In the genomic region with DNA sequence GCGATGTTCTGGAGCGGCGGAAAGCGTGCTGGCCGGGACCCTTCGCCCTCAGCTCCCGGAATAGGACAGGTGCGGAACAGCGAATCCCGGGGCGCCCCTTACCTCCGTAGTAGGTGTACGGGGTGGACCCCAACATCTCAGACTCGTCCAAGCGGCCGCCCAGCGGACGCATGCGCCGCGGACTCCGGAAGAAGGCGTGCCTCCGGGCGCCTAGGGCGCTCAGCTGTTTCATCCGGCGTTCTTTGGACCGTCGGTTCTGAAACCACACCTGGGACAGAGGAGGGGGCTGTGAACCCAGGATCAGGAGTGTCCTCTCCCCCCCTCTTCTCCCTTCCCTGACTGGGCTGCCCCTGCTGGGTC, we compare ENCODE assay signal across 10 cellular contexts. TPM values are rescaled to one million over a fixed set of nuclear protein-coding genes. Genes with fewer than 3 reads are reported as not detected.
DNase-seq lines count a peak whose midpoint lies in the region; ATAC-seq and TF ChIP-seq lines count a peak whose summit lies in the region.
"Had no signal": no experiment of that assay in that cellular context is flagged by ENCODE, and none has a peak within 500 bp of the region (broad histone marks: within the 10 kb centered on the region; RNA-seq: fewer than 3 reads in every experiment).

No MANE protein-coding gene starts in this region.

- H4K20me1 ChIP-seq in IMR-90 (ENCODE audit: insufficient read depth, low read length) = no peaks in the 10 kb centered on the region
- H4K20me1 ChIP-seq in neural progenitor cell (ENCODE audit: low read depth) = peaks cover 99% of the 10 kb centered on the region

- peaks cover 34% of the 10 kb centered on the region for H3K4me1 Mint-ChIP-seq in CD8-positive, alpha-beta T cell (ENCODE audit: low read depth)
- peaks cover 47% of the 10 kb centered on the region for H3K4me1 Mint-ChIP-seq in neural progenitor cell
- peaks cover 22% of the 10 kb centered on the region for H3K4me1 Mint-ChIP-seq in activated CD4-positive, alpha-beta T cell treated with anti-CD3 and anti-CD28 coated beads for 36 hours

- no peak for TF ChIP-seq CTCF in CD8-positive, alpha-beta T cell (IDR thresholded peaks at IDR 0.05)
- TF ChIP-seq CTCF in IMR-90 (conservative IDR thresholded peaks at IDR 0.05; ENCODE audit: low read depth, low read length) = no peak
- no peak for TF ChIP-seq CTCF in neural progenitor cell (IDR thresholded peaks at IDR 0.05)

- H2BK20ac ChIP-seq in IMR-90 (ENCODE audit: low read depth, low read length) = no peak overlapping the region

- peaks cover 58% of the 10 kb centered on the region for H3K27me3 Mint-ChIP-seq in CD8-positive, alpha-beta T cell (ENCODE audit: low read depth)
- H3K27me3 Mint-ChIP-seq in neural progenitor cell (ENCODE audit: insufficient read depth, low read depth) = peaks cover 69% of the 10 kb centered on the region
- H3K27me3 Mint-ChIP-seq in activated CD4-positive, alpha-beta T cell treated with anti-CD3 and anti-CD28 coated beads for 36 hours = peaks cover 63% of the 10 kb centered on the region

- H4K8ac ChIP-seq in IMR-90 (ENCODE audit: low read depth in 2 of 2, low read length in 2 of 2) = no peak overlapping the region

- no peak for TF ChIP-seq POLR2A in IMR-90 (IDR thresholded peaks at IDR 0.05; ENCODE audit: low read depth, low read length)

- H2BK120ac ChIP-seq in IMR-90 (ENCODE audit: low read depth, low read length) = no peak overlapping the region

- no peak overlapping the region for H2AK9ac ChIP-seq in IMR-90 (replicated peaks; ENCODE audit: low read depth, low read length, poor library complexity)

- no peaks in the 10 kb centered on the region for H3K79me1 ChIP-seq in IMR-90 (ENCODE audit: low read depth in 1 of 2, low read length in 2 of 2)

- no peak for DNase-seq in CD8-positive, alpha-beta T cell
- no peak for DNase-seq in IMR-90
- DNase-seq in epithelial cell of prostate (ENCODE audit: low read depth, low spot score) = no peak
- DNase-seq in neural progenitor cell (ENCODE audit: low spot score) = no peak
- no peak for DNase-seq in GOT3 (lab: John Stamatoyannopoulos, UW)
- DNase-seq in DMS 273 treated with DMSO at 0.1 percent for 48 hours (lab: John Stamatoyannopoulos, UW) = no peak
- DNase-seq in activated CD4-positive, alpha-beta T cell treated with anti-CD3 and anti-CD28 coated beads for 36 hours = no peak
- DNase-seq: activated CD4-positive, alpha-beta T cell treated with anti-CD3 and anti-CD28 coated beads, Interleukin-2, amount 50 U/mL, for 4 hours; stimulated activated CD4-positive, alpha-beta T cell treated with anti-CD3 and anti-CD28 coated beads, Interleukin-4, amount 100 ng/mL, for 24 hours had no signal

- H3K56ac ChIP-seq in IMR-90 (ENCODE audit: extremely low read depth, insufficient read depth, low read length) = no peak overlapping the region

- no peak overlapping the region for H4K91ac ChIP-seq in IMR-90 (ENCODE audit: insufficient read depth, low read depth, low read length)

- no peaks in the 10 kb centered on the region for H3K9me3 Mint-ChIP-seq in CD8-positive, alpha-beta T cell
- H3K9me3 Mint-ChIP-seq in neural progenitor cell = no peaks in the 10 kb centered on the region
- H3K9me3 Mint-ChIP-seq in activated CD4-positive, alpha-beta T cell treated with anti-CD3 and anti-CD28 coated beads for 36 hours (ENCODE audit: low read depth) = no peaks in the 10 kb centered on the region

- H3K4me1 ChIP-seq in CD8-positive, alpha-beta T cell (ENCODE audit: insufficient read depth, low read length) = peaks cover 22% of the 10 kb centered on the region
- no peaks in the 10 kb centered on the region; the same call in 1 of the 2 replicates for H3K4me1 ChIP-seq in IMR-90 (ENCODE audit: control insufficient read depth, insufficient read depth, low read length)
- H3K4me1 ChIP-seq in neural progenitor cell = peaks cover 63% of the 10 kb centered on the region

- no peak overlapping the region for H4K5ac ChIP-seq in IMR-90 (ENCODE audit: low read depth, low read length)

- no peaks in the 10 kb centered on the region for H3K9me3 ChIP-seq in CD8-positive, alpha-beta T cell (ENCODE audit: low read length)
- no peaks in the 10 kb centered on the region for H3K9me3 ChIP-seq in IMR-90 (ENCODE audit: control insufficient read depth, insufficient read depth, low read length)
- no peaks in the 10 kb centered on the region for H3K9me3 ChIP-seq in neural progenitor cell (ENCODE audit: low read depth)

- POLR2A ChIA-PET in CD8-positive, alpha-beta T cell (lab: Charles Lee) = no interaction called here
- POLR2A ChIA-PET in IMR-90 (lab: Charles Lee; ENCODE audit: unreplicated experiment) = no interaction called here
- POLR2A ChIA-PET in activated CD4-positive, alpha-beta T cell treated with anti-CD3 and anti-CD28 coated beads for 36 hours (lab: Charles Lee) = no interaction called here

- H3K4me3 ChIP-seq in CD8-positive, alpha-beta T cell (ENCODE audit: low read depth, low read length) = no peak overlapping the region
- H3K4me3 ChIP-seq in IMR-90 (ENCODE audit: insufficient read depth, low read depth, low read length) = peak overlapping the region; percentile 20; the same call in 1 of the 2 replicates
- H3K4me3 ChIP-seq in neural progenitor cell = peak overlapping the region; percentile 95

- peaks cover 100% of the 10 kb centered on the region for H3K79me2 ChIP-seq in neural progenitor cell (ENCODE audit: low read depth)

- H3K27ac ChIP-seq in CD8-positive, alpha-beta T cell (ENCODE audit: low read depth, low read length) = no peak overlapping the region
- H3K27ac ChIP-seq in IMR-90 (ENCODE audit: insufficient read depth, low read length) (no peak overlapping the region), epithelial cell of prostate (peak overlapping the region; percentile 41), neural progenitor cell (peak overlapping the region; percentile 23)

- H3K18ac ChIP-seq in IMR-90 (ENCODE audit: low read depth, low read length) = no peak overlapping the region

- no peaks in the 10 kb centered on the region for H3K36me3 Mint-ChIP-seq in CD8-positive, alpha-beta T cell
- H3K36me3 Mint-ChIP-seq in neural progenitor cell = peaks cover 5% of the 10 kb centered on the region
- no peaks in the 10 kb centered on the region for H3K36me3 Mint-ChIP-seq in activated CD4-positive, alpha-beta T cell treated with anti-CD3 and anti-CD28 coated beads for 36 hours (ENCODE audit: low read depth)

- no peak overlapping the region for H3K23ac ChIP-seq in IMR-90 (ENCODE audit: low read depth, low read length)

- BruUV-seq in IMR-90 (replicated peaks; lab: Mats Ljungman, UMichigan) = no TSS peak

- H3K14ac ChIP-seq in IMR-90 (replicated peaks; ENCODE audit: low read depth, low read length) = no peak overlapping the region

- no peak overlapping the region for H3K27ac Mint-ChIP-seq in CD8-positive, alpha-beta T cell
- no peak overlapping the region for H3K27ac Mint-ChIP-seq in neural progenitor cell
- H3K27ac Mint-ChIP-seq in activated CD4-positive, alpha-beta T cell treated with anti-CD3 and anti-CD28 coated beads for 36 hours = no peak overlapping the region

- no peak overlapping the region for H2BK15ac ChIP-seq in IMR-90 (ENCODE audit: low read depth, low read length)

- in situ Hi-C loops in IMR-90 (cut with MboI; ENCODE audit: low sequenced_read_pairs) = no loop called here

- CTCF ChIA-PET in CD8-positive, alpha-beta T cell (lab: Charles Lee) = no interaction called here
- CTCF ChIA-PET in IMR-90 (lab: Yijun Ruan, JAX) = no interaction called here
- CTCF ChIA-PET in activated CD4-positive, alpha-beta T cell treated with anti-CD3 and anti-CD28 coated beads for 36 hours (lab: Charles Lee) = no interaction called here

- no peak overlapping the region for H2BK5ac ChIP-seq in IMR-90 (ENCODE audit: low read depth, low read length, poor library complexity, severe bottlenecking)

- H3K9ac ChIP-seq in IMR-90 (ENCODE audit: low read depth, low read length) = no peak overlapping the region
- H3K9ac ChIP-seq in neural progenitor cell = no peak overlapping the region

- peak overlapping the region; percentile 49 for H3K4me3 Mint-ChIP-seq in CD8-positive, alpha-beta T cell
- peak overlapping the region; percentile 52 for H3K4me3 Mint-ChIP-seq in neural progenitor cell
- no peak overlapping the region for H3K4me3 Mint-ChIP-seq in activated CD4-positive, alpha-beta T cell treated with anti-CD3 and anti-CD28 coated beads for 36 hours

- 0% methylated on average over 3 of the region's 30 CpGs; no CpG with 5 or more reads in 1 of the 2 experiments for WGBS in IMR-90 (ENCODE audit: extremely low coverage in 2 of 2, insufficient read length in 1 of 2), 2 experiments

- ATAC-seq in CD8-positive, alpha-beta T cell = no peak
- ATAC-seq in IMR-90 (ENCODE audit: low read depth) (no peak), HG03378 (IDR thresholded peaks at IDR 0.05; ENCODE audit: unreplicated experiment) (no peak)
- ATAC-seq in activated CD4-positive, alpha-beta T cell treated with anti-CD3 and anti-CD28 coated beads for 36 hours = no peak

- peak overlapping the region; percentile 78 for H2AFZ ChIP-seq in IMR-90 (replicated peaks; ENCODE audit: low read length, poor library complexity)
- no peak overlapping the region for H2AFZ ChIP-seq in neural progenitor cell (replicated peaks)

- no peak overlapping the region for H2AK5ac ChIP-seq in IMR-90 (ENCODE audit: low read depth, low read length)

- peaks cover 34% of the 10 kb centered on the region for H3K27me3 ChIP-seq in CD8-positive, alpha-beta T cell (ENCODE audit: insufficient read depth, low read length)
- H3K27me3 ChIP-seq in IMR-90 (ENCODE audit: control insufficient read depth, insufficient read depth, low read length) = peaks cover 95% of the 10 kb centered on the region
- no peaks in the 10 kb centered on the region for H3K27me3 ChIP-seq in neural progenitor cell

- H3K4me2 ChIP-seq in IMR-90 (ENCODE audit: low read depth, low read length) (peak overlapping the region; percentile 74), neural progenitor cell (peak overlapping the region; percentile 99)

- no peak for TF ChIP-seq RAD21 in IMR-90 (IDR thresholded peaks at IDR 0.05; ENCODE audit: low read length)

- H3K36me3 ChIP-seq in CD8-positive, alpha-beta T cell (ENCODE audit: insufficient read depth, low read length) = no peaks in the 10 kb centered on the region
- H3K36me3 ChIP-seq in IMR-90 (ENCODE audit: control insufficient read depth, insufficient read depth, low read length) (no peaks in the 10 kb centered on the region), neural progenitor cell (no peaks in the 10 kb centered on the region)

- intact Hi-C loops in CD8-positive, alpha-beta T cell (cut with DNase I, micrococcal nuclease) = no loop called here
- intact Hi-C loops in IMR-90 (cut with micrococcal nuclease) = no loop called here
- intact Hi-C loops in activated CD4-positive, alpha-beta T cell treated with anti-CD3 and anti-CD28 coated beads for 36 hours (cut with DNase I, micrococcal nuclease) = loop anchor here (2.0 to 10.0 kb wide), 5 partner anchors 14 to 1230 kb away; partner anchors contain the start of gene TBX3 (in 1 of the 2)

- no peaks in the 10 kb centered on the region for H3K9me1 ChIP-seq in IMR-90 (ENCODE audit: insufficient read depth, low read length)

- H3K4ac ChIP-seq in IMR-90 (ENCODE audit: low read depth, low read length) = no peak overlapping the region

- dilution Hi-C loops in IMR-90 (cut with HindIII; ENCODE audit: low sequenced_read_pairs, unreplicated experiment) = no loop called here

- peaks cover 80% of the 10 kb centered on the region for H3F3A ChIP-seq in neural progenitor cell (ENCODE audit: low read depth)

RNA-seq across cellular contexts. Expression of gene LHX5, which starts 4.5 kb away (rescaled TPM):
- not detected for total RNA-seq in CD8-positive, alpha-beta T cell
- total RNA-seq in IMR-90 (2012; rRNA removed) = not detected in 2 replicates
- polyA plus RNA-seq in IMR-90 (2012; rRNA removed) = not detected in 2 replicates
- not detected in 2 replicates for polyA plus RNA-seq in IMR-90 (2012; cell fraction: cytosol; rRNA removed)
- polyA plus RNA-seq in IMR-90 (2012; cell fraction: nucleus; rRNA removed; ENCODE audit: low replicate concordance) = not detected in 2 replicates
- 48.4 and 98.7 TPM in 2 replicates for total RNA-seq in neural progenitor cell (ENCODE audit: low replicate concordance)
- total RNA-seq in activated CD4-positive, alpha-beta T cell treated with anti-CD3 and anti-CD28 coated beads for 36 hours = not detected

RNA-seq across cellular contexts. Expression of gene SDSL, which starts 45.0 kb away (rescaled TPM):
- total RNA-seq in CD8-positive, alpha-beta T cell = not detected
- total RNA-seq in IMR-90 (2012; rRNA removed) (5.6 and 6.3 TPM in 2 replicates), neural progenitor cell (ENCODE audit: low replicate concordance) (3.1 and 3.5 TPM in 2 replicates)
- 10.9 and 13.4 TPM in 2 replicates for polyA plus RNA-seq in IMR-90 (2012; rRNA removed)
- 13.3 and 17.0 TPM in 2 replicates for polyA plus RNA-seq in IMR-90 (2012; cell fraction: cytosol; rRNA removed)
- polyA plus RNA-seq in IMR-90 (2012; cell fraction: nucleus; rRNA removed; ENCODE audit: low replicate concordance) = 6.4 and 14.7 TPM in 2 replicates
- total RNA-seq in activated CD4-positive, alpha-beta T cell treated with anti-CD3 and anti-CD28 coated beads for 36 hours = 1 to 10 TPM; 1.5 to 3.9 TPM

Comparison
In these comparisons a context has a peak if more than half of its experiments do, and no peak if none do; other contexts are left out.
1. H3K27ac ChIP-seq: peak in epithelial cell of prostate (single experiment) and neural progenitor cell (single experiment); none in CD8-positive, alpha-beta T cell (single experiment) and IMR-90 (single experiment).
2. RNA of gene LHX5, which starts 4.5 kb away (total RNA-seq): 48.4 to 98.7 TPM in neural progenitor cell; not detected in CD8-positive, alpha-beta T cell, not detected in IMR-90 and not detected in activated CD4-positive, alpha-beta T cell treated with anti-CD3 and anti-CD28 coated beads for 36 hours; every median in the first group is over 10 times any median in the second.
3. intact Hi-C loops: an anchor here in activated CD4-positive, alpha-beta T cell treated with anti-CD3 and anti-CD28 coated beads for 36 hours (2.0 to 10.0 kb wide); none called in CD8-positive, alpha-beta T cell and IMR-90.